7 cellular contexts compared by ENCODE assay signal in genomic region chr16:2858245-2859025, GRCh38. TPM values are rescaled to one million over a fixed set of nuclear protein-coding genes. Genes with fewer than 3 reads are reported as not detected.
DNase-seq lines count a peak whose midpoint lies in the region; ATAC-seq and TF ChIP-seq lines count a peak whose summit lies in the region.
"Had no signal": no experiment of that assay in that cellular context is flagged by ENCODE, and none has a peak within 500 bp of the region (broad histone marks: within the 10 kb centered on the region; RNA-seq: fewer than 3 reads in every experiment).

No MANE protein-coding gene starts in this region.

- WGBS in upper lobe of left lung, 2 donors = 15 to 20% methylated on average over 1 to 23 of the region's 23 CpGs
- WGBS in heart right ventricle, 2 donors = 13 to 21% methylated on average over 22 to 23 of the region's 23 CpGs

- TF ChIP-seq EP300 in upper lobe of left lung (IDR thresholded peaks at IDR 0.05) = peak in 2 of 4 donors; percentile 21 to 75

- H3K9me3 ChIP-seq in upper lobe of left lung (peaks cover 0 to 19% (median 12%) of the 10 kb centered on the region in 4 donors), heart right ventricle (peaks cover 0 to 23% (median 0%) of the 10 kb centered on the region in 11 donors)

- peaks cover 8 to 10% of the 10 kb centered on the region in 2 donors for H3K36me3 Mint-ChIP-seq in activated T-cell treated with anti-CD3 and anti-CD28 coated beads, Interleukin-2, amount 50 U/mL, for 72 hours (ENCODE audit: insufficient read depth in 2 of 2)
- H3K36me3 Mint-ChIP-seq in activated T-cell treated with anti-CD3 and anti-CD28 coated beads, Interleukin-2, amount 50 U/mL, for 24 hours (ENCODE audit: low read depth) = no peaks in the 10 kb centered on the region

- H3K36me3 ChIP-seq in upper lobe of left lung (peaks cover 0 to under 1% (median 0%) of the 10 kb centered on the region in 4 donors), heart right ventricle (no peaks in the 10 kb centered on the region)

- peaks cover 0 to 7% (median 2%) of the 10 kb centered on the region in 4 donors for H3K27me3 ChIP-seq in upper lobe of left lung
- peaks cover 7 to 58% (median 39%) of the 10 kb centered on the region in 7 donors for H3K27me3 ChIP-seq in heart right ventricle

- peaks cover 19% of the 10 kb centered on the region for H3K27me3 Mint-ChIP-seq in activated T-cell treated with anti-CD3 and anti-CD28 coated beads, Interleukin-2, amount 50 U/mL, for 72 hours (ENCODE audit: low read depth)
- peaks cover 21% of the 10 kb centered on the region for H3K27me3 Mint-ChIP-seq in activated T-cell treated with anti-CD3 and anti-CD28 coated beads, Interleukin-2, amount 50 U/mL, for 24 hours

- peak overlapping the region; percentile 85 to 90 for H3K4me3 Mint-ChIP-seq in activated T-cell treated with anti-CD3 and anti-CD28 coated beads, Interleukin-2, amount 50 U/mL, for 72 hours
- no peak overlapping the region for H3K4me3 Mint-ChIP-seq in activated T-cell treated with anti-CD3 and anti-CD28 coated beads, Interleukin-2, amount 50 U/mL, for 24 hours

- peaks cover 4 to 7% of the 10 kb centered on the region in 2 donors for H3K9me3 Mint-ChIP-seq in activated T-cell treated with anti-CD3 and anti-CD28 coated beads, Interleukin-2, amount 50 U/mL, for 72 hours
- peaks cover 9% of the 10 kb centered on the region for H3K9me3 Mint-ChIP-seq in activated T-cell treated with anti-CD3 and anti-CD28 coated beads, Interleukin-2, amount 50 U/mL, for 24 hours

- TF ChIP-seq POLR2A in upper lobe of left lung (IDR thresholded peaks at IDR 0.05) = no peak

- H3K4me3 ChIP-seq in upper lobe of left lung = peak overlapping the region in 3 of 4 donors; percentile 44 to 53 (median 48)
- H3K4me3 ChIP-seq in heart right ventricle = peak overlapping the region in 1 of 10 donors; percentile 9

- H3K4me1 ChIP-seq in upper lobe of left lung (peaks cover 0 to 20% (median 6%) of the 10 kb centered on the region in 4 donors), heart right ventricle (peaks cover 0 to 9% (median 0%) of the 10 kb centered on the region in 9 donors)

- intact Hi-C loops in heart right ventricle (cut with DNase I) = no loop called here

- ATAC-seq in activated T-cell treated with anti-CD3 and anti-CD28 coated beads, Interleukin-2, amount 50 U/mL, for 72 hours (replicated peaks in 1 of 2) = peak; percentile 19 to 26
- ATAC-seq in esophagus mucosa = peak; percentile 76
- peak; percentile 73 to 94 for ATAC-seq in upper lobe of left lung (ENCODE audit: low FRiP score in 2 of 2)
- ATAC-seq in heart right ventricle = no peak

- H3K4me1 Mint-ChIP-seq in activated T-cell treated with anti-CD3 and anti-CD28 coated beads, Interleukin-2, amount 50 U/mL, for 72 hours (ENCODE audit: low read depth) = peaks cover 11% of the 10 kb centered on the region
- H3K4me1 Mint-ChIP-seq in activated T-cell treated with anti-CD3 and anti-CD28 coated beads, Interleukin-2, amount 50 U/mL, for 24 hours (ENCODE audit: low read depth) = peaks cover 7% of the 10 kb centered on the region

- TF ChIP-seq CTCF in upper lobe of left lung (IDR thresholded peaks at IDR 0.05) = peak in 4 of 6 experiments; percentile 20 to 51 (median 34)
- TF ChIP-seq CTCF in heart right ventricle (IDR thresholded peaks at IDR 0.05) = no peak

- H3K27ac ChIP-seq in upper lobe of left lung (peak overlapping the region; percentile 80 to 85 (median 82)), heart right ventricle (no peak overlapping the region)

- DNase-seq in activated T-cell treated with anti-CD3 and anti-CD28 coated beads, Interleukin-2, amount 50 U/mL, for 72 hours = no peak
- no peak for DNase-seq in activated T-cell treated with anti-CD3 and anti-CD28 coated beads, Interleukin-2, amount 50 U/mL, for 24 hours
- DNase-seq in upper lobe of left lung (peak; percentile 85 to 92), heart right ventricle (no peak), Ammon's horn (ENCODE audit: low spot score) (no peak)
- DNase-seq: nephron progenitor cell had no signal

- H3K27ac Mint-ChIP-seq in activated T-cell treated with anti-CD3 and anti-CD28 coated beads, Interleukin-2, amount 50 U/mL, for 72 hours = no peak overlapping the region
- no peak overlapping the region for H3K27ac Mint-ChIP-seq in activated T-cell treated with anti-CD3 and anti-CD28 coated beads, Interleukin-2, amount 50 U/mL, for 24 hours
- H3K27ac Mint-ChIP-seq: nephron progenitor cell had no signal

RNA-seq across cellular contexts. Expression of gene PRSS22, which starts 0.5 kb away (rescaled TPM):
- 1 to 10 TPM in 1 of 2 donors, not detected in 1; 1.1 TPM for total RNA-seq in activated T-cell treated with anti-CD3 and anti-CD28 coated beads, Interleukin-2, amount 50 U/mL, for 72 hours
- total RNA-seq in esophagus mucosa (97.0 TPM), upper lobe of left lung (10 to 100 TPM in 5 of 6 donors, 1 to 10 TPM in 1; 9.3 to 24.8 (median 16.6) TPM), heart right ventricle (under 1 TPM in 1 of 10 donors, not detected in 9; 0.21 TPM)
- not detected for polyA plus RNA-seq in heart right ventricle

RNA-seq across cellular contexts. Expression of gene FLYWCH2, which starts 24.6 kb away (rescaled TPM):
- total RNA-seq in activated T-cell treated with anti-CD3 and anti-CD28 coated beads, Interleukin-2, amount 50 U/mL, for 72 hours = 10 to 100 TPM; 26.4 to 29.1 TPM
- 19.5 TPM for total RNA-seq in esophagus mucosa
- 10 to 100 TPM; 31.2 to 70.1 (median 39.7) TPM for total RNA-seq in upper lobe of left lung
- 10 to 100 TPM; 18.1 to 28.9 (median 21.9) TPM for total RNA-seq in heart right ventricle
- 10 to 100 TPM; 36.8 to 65.7 TPM for polyA plus RNA-seq in heart right ventricle

RNA-seq across cellular contexts. Expression of gene ZG16B, which starts 28.3 kb away (rescaled TPM):
- total RNA-seq in activated T-cell treated with anti-CD3 and anti-CD28 coated beads, Interleukin-2, amount 50 U/mL, for 72 hours = 1 to 10 TPM; 3.9 to 8.5 TPM
- total RNA-seq in esophagus mucosa = 15.3 TPM
- 1 to 10 TPM in 2 of 6 donors, under 1 TPM in 1, not detected in 3; 0.69 to 2.0 (median 1.2) TPM for total RNA-seq in upper lobe of left lung
- total RNA-seq in heart right ventricle = under 1 TPM in 2 of 10 donors, not detected in 8; 0.44 to 0.88 TPM
- under 1 TPM in 1 of 2 donors, not detected in 1; 0.07 TPM for polyA plus RNA-seq in heart right ventricle

RNA-seq across cellular contexts. Expression of gene PRSS21, which starts 41.4 kb away (rescaled TPM):
- total RNA-seq in activated T-cell treated with anti-CD3 and anti-CD28 coated beads, Interleukin-2, amount 50 U/mL, for 72 hours = 10 to 100 TPM in 1 of 2 donors, 1 to 10 TPM in 1; 2.4 to 10.3 TPM
- total RNA-seq in esophagus mucosa (6.9 TPM), upper lobe of left lung (10 to 100 TPM in 3 of 6 donors, 1 to 10 TPM in 2, not detected in 1; 1.2 to 16.2 (median 14.5) TPM), heart right ventricle (under 1 TPM in 1 of 10 donors, not detected in 9; 0.20 TPM)
- not detected for polyA plus RNA-seq in heart right ventricle

RNA-seq across cellular contexts. Expression of gene FLYWCH1, which starts 53.3 kb away (rescaled TPM):
- total RNA-seq in activated T-cell treated with anti-CD3 and anti-CD28 coated beads, Interleukin-2, amount 50 U/mL, for 72 hours = 10 to 100 TPM; 68.5 to 76.4 TPM
- total RNA-seq in esophagus mucosa = 16.4 TPM
- 100 to 1,000 TPM in 1 of 6 donors, 10 to 100 TPM in 5; 19.3 to 162 (median 43.4) TPM for total RNA-seq in upper lobe of left lung
- 10 to 100 TPM; 27.1 to 42.3 (median 32.8) TPM for total RNA-seq in heart right ventricle
- 10 to 100 TPM; 22.1 to 41.0 TPM for polyA plus RNA-seq in heart right ventricle

Comparison
In these comparisons a context has a peak if more than half of its experiments do, and no peak if none do; other contexts are left out.
1. ATAC-seq: peak in activated T-cell treated with anti-CD3 and anti-CD28 coated beads, Interleukin-2, amount 50 U/mL, for 72 hours (2 of 2), esophagus mucosa (single experiment) and upper lobe of left lung (2 of 2); none in heart right ventricle (0 of 8).
2. DNase-seq: peak in upper lobe of left lung (2 of 2); none in activated T-cell treated with anti-CD3 and anti-CD28 coated beads, Interleukin-2, amount 50 U/mL, for 72 hours (0 of 2), activated T-cell treated with anti-CD3 and anti-CD28 coated beads, Interleukin-2, amount 50 U/mL, for 24 hours (single experiment), heart right ventricle (0 of 2) and Ammon's horn (single experiment).
3. H3K27ac ChIP-seq: peak in upper lobe of left lung (4 of 4); none in heart right ventricle (0 of 10).
4. CTCF ChIP-seq: peak in upper lobe of left lung (4 of 6); none in heart right ventricle (0 of 9).
5. RNA of gene PRSS22, which starts 0.5 kb away (total RNA-seq): 97.0 TPM in esophagus mucosa (single experiment) and 9.3 to 24.8 TPM in upper lobe of left lung; 1.1 TPM in activated T-cell treated with anti-CD3 and anti-CD28 coated beads, Interleukin-2, amount 50 U/mL, for 72 hours and 0.21 TPM in heart right ventricle; every median in the first group is over 4 times any median in the second.